ENCODE assay signal across 8 cellular contexts in the genomic region with DNA sequence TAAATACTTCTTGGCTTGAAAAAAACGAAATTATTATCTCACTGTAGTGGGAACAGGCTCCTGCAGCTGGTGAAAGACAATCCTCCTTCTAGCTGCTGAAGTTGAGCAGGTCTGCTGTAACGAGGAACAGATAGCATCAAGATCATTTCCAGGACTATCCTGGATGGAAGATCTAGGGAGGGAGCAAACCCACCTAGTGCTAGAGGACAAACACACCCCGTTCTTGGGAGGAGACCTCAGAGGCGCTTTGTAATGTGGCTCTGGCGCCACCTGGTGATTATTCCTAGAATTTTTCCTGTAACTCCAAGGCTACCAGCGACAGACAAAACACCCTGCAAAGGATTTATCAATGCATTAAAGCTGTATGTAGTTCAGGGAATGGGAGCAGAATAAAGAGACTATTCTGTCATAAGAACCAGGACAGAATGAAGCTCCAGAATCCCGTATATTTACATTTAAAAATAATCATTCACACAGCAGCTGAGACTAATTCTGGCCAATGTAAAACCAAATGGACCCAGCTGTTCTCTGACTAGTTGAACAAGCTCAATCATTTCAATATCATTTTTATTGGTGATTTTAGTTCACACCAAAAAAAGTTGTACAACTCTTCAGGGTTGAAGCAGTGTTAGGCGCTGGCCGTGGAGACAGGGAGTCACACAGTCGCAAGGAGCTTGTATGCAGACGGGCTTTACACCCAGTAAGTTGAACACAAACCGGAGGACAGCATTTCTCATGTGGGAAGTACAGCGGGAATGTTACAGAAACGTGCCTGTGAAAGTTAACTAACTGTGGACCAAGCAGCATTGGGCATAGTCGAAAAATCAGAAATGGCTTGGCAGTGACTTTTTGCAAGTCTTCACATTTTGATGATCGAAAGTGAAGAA.
DNase-seq lines count a peak whose midpoint lies in the region; ATAC-seq and TF ChIP-seq lines count a peak whose summit lies in the region.

No MANE protein-coding gene starts in this region.

- no peaks in the 10 kb centered on the region for H3K9me3 ChIP-seq in iPS DF 6.9 (ENCODE audit: control insufficient read depth, insufficient read depth, low read length)

- WGBS in iPS DF 6.9 (ENCODE audit: insufficient coverage, insufficient read length): no CpG with 5 or more reads among the region's 16 CpGs

- peak; percentile 12 for DNase-seq in NCI-H187 treated with DMSO at 0.1 percent for 48 hours (lab: John Stamatoyannopoulos, UW)
- DNase-seq in T1000 (lab: John Stamatoyannopoulos, UW): peak; percentile 14
- peak; percentile 87 for DNase-seq in astrocyte of the spinal cord (ENCODE audit: low read depth, low spot score)
- DNase-seq in iPS DF 6.9 (ENCODE audit: low read depth, low spot score): peak; percentile 74
- peak; percentile 82 for DNase-seq in smooth muscle cell of the brain vasculature (ENCODE audit: low read depth, low spot score)

- H3K36me3 ChIP-seq in iPS DF 6.9 (ENCODE audit: control insufficient read depth, insufficient read depth, low read length): no peaks in the 10 kb centered on the region

- H3K27me3 ChIP-seq in iPS DF 6.9 (ENCODE audit: control insufficient read depth, insufficient read depth, low read length): no peaks in the 10 kb centered on the region

- in situ Hi-C loops in astrocyte of the spinal cord (cut with HindIII; ENCODE audit: low sequenced_read_pairs): no loop called here

- no peaks in the 10 kb centered on the region for H3K4me1 ChIP-seq in iPS DF 6.9 (ENCODE audit: control insufficient read depth, insufficient read depth, low read length)

- TF ChIP-seq CTCF in GM12875 (IDR thresholded peaks at IDR 0.05; ENCODE audit: borderline replicate concordance, insufficient read depth, low read depth, low read length) (peak; percentile 65; the same call in 1 of the 2 replicates), astrocyte of the spinal cord (IDR thresholded peaks at IDR 0.05; ENCODE audit: low read depth, low read length) (peak; percentile 72)

- H3K4me3 ChIP-seq in GM12875 (ENCODE audit: low read depth, low read length): no peak overlapping the region
- peak overlapping the region; percentile 24 for H3K4me3 ChIP-seq in astrocyte of the spinal cord (ENCODE audit: low read depth, low read length)
- no peak overlapping the region for H3K4me3 ChIP-seq in iPS DF 6.9 (ENCODE audit: low read length)

- no peak overlapping the region for H3K27ac ChIP-seq in iPS DF 6.9 (ENCODE audit: low read length)

- peak; percentile 88 for ATAC-seq in HG02678 (IDR thresholded peaks at IDR 0.05; ENCODE audit: unreplicated experiment)
- ATAC-seq in GM18517 (IDR thresholded peaks at IDR 0.05; ENCODE audit: unreplicated experiment): no peak

Comparison
In these comparisons a context has a peak if more than half of its experiments do, and no peak if none do; other contexts are left out.
1. DNase-seq: peak in every context shown above with its lines; median percentile 87 in astrocyte of the spinal cord; 82 in smooth muscle cell of the brain vasculature; 74 in iPS DF 6.9; 14 in T1000; 12 in NCI-H187 treated with DMSO at 0.1 percent for 48 hours.